ENCODE assay signal across 8 cellular contexts in genomic region chr6:30907758-30908591, GRCh38. TPM values are rescaled to one million over a fixed set of nuclear protein-coding genes. Genes with fewer than 3 reads are reported as not detected.
DNase-seq lines count a peak whose midpoint lies in the region; ATAC-seq and TF ChIP-seq lines count a peak whose summit lies in the region.

Gene GTF2H4 (plus strand): TSS chr6:30908207.

- peak; percentile 97 for DNase-seq in DMS79 (lab: John Stamatoyannopoulos, UW)
- peak; percentile 99 for DNase-seq in Karpas-422
- DNase-seq in RKO (ENCODE audit: low spot score): peak; percentile 99
- peak; percentile 87 for DNase-seq in activated T-helper 1 cell treated with Interleukin-2 at 50 U/mL for 16 hours (ENCODE audit: low read depth)
- DNase-seq in esophagus muscularis mucosa (ENCODE audit: extremely low spot score): peak; percentile 99
- peak; percentile 100 for DNase-seq in myocyte (ENCODE audit: low read depth)
- peak; percentile 88 to 97 for DNase-seq in stimulated activated CD8-positive, alpha-beta memory T cell treated with anti-CD3 and anti-CD28 coated beads, Interleukin-7, amount 100 ng/mL, for 48 hours (ENCODE audit: extremely low read depth in 1 of 2, low read depth in 1 of 2)

- TF ChIP-seq EP300 in esophagus muscularis mucosa (IDR thresholded peaks at IDR 0.05): peak; percentile 3

- H2AFZ ChIP-seq in Karpas-422 (ENCODE audit: low read length): peak within 1 kb of the TSS; percentile 97

- H3K27ac ChIP-seq in Karpas-422 (ENCODE audit: low read length) (no peak within 1 kb of the TSS), esophagus muscularis mucosa (replicated peaks in 1 of 4) (peak within 1 kb of the TSS; percentile 60 to 70 (median 64))

- no peak for TF ChIP-seq POLR2A in esophagus muscularis mucosa (IDR thresholded peaks at IDR 0.05; ENCODE audit: low read depth)

- intact Hi-C loops in esophagus muscularis mucosa (cut with DNase I): no loop called here

- ATAC-seq in GM21825 (IDR thresholded peaks at IDR 0.05; ENCODE audit: unreplicated experiment): peak; percentile 91

- H3K4me3 ChIP-seq in Karpas-422 (ENCODE audit: low read length) (peak within 1 kb of the TSS; percentile 97), esophagus muscularis mucosa (peak within 1 kb of the TSS; percentile 65 to 82 (median 76))

- H3K9me3 ChIP-seq in Karpas-422 (ENCODE audit: low read length) (no peaks in the 10 kb centered on the region), esophagus muscularis mucosa (no peaks in the 10 kb centered on the region)

- H3K4me1 ChIP-seq in Karpas-422 (ENCODE audit: low read length) (peaks cover 9% of the 10 kb centered on the region), esophagus muscularis mucosa (peaks cover 7 to 19% (median 16%) of the 10 kb centered on the region in 4 donors)

- H3K36me3 ChIP-seq in Karpas-422 (ENCODE audit: insufficient read depth, low read length) (no peaks in the 10 kb centered on the region), esophagus muscularis mucosa (peaks cover 9 to 36% (median 32%) of the 10 kb centered on the region in 4 donors)

- no peaks in the 10 kb centered on the region for H4K20me1 ChIP-seq in Karpas-422 (ENCODE audit: insufficient read depth, low read depth, low read length)

- H3K27me3 ChIP-seq in Karpas-422 (ENCODE audit: low read length) (no peaks in the 10 kb centered on the region), esophagus muscularis mucosa (no peaks in the 10 kb centered on the region)

- H3K9ac ChIP-seq in Karpas-422 (ENCODE audit: low read length): peak within 1 kb of the TSS; percentile 89

- no peaks in the 10 kb centered on the region for H3K9me2 ChIP-seq in Karpas-422 (replicated peaks; ENCODE audit: insufficient read depth, low read length)

- H3K4me2 ChIP-seq in Karpas-422 (ENCODE audit: low read depth, low read length, poor library complexity, severe bottlenecking): peak within 1 kb of the TSS; percentile 81

- under 1% methylated on average over 43 of the region's 49 CpGs for WGBS in esophagus muscularis mucosa

- H3K79me2 ChIP-seq in Karpas-422 (ENCODE audit: low read length): peaks cover 17% of the 10 kb centered on the region

- peak in 1 of 3 experiments; percentile 46 for TF ChIP-seq CTCF in esophagus muscularis mucosa (IDR thresholded peaks at IDR 0.05)

RNA-seq across cellular contexts. Expression of gene GTF2H4, which starts in this region (rescaled TPM):
- 21.8 and 23.4 TPM in 2 replicates for total RNA-seq in Karpas-422 (2014; rRNA removed; shearing (Covaris generic); ENCODE audit: low replicate concordance)
- total RNA-seq in esophagus muscularis mucosa (10 to 100 TPM in 1 of 4 donors, 1 to 10 TPM in 3; 6.3 to 15.4 (median 8.2) TPM), myocyte (5.5 and 7.3 TPM in 2 replicates)
- polyA plus RNA-seq in myocyte (2012): 22.9 TPM
